Comparison of ENCODE assay signal across 13 cellular contexts in the genomic region with DNA sequence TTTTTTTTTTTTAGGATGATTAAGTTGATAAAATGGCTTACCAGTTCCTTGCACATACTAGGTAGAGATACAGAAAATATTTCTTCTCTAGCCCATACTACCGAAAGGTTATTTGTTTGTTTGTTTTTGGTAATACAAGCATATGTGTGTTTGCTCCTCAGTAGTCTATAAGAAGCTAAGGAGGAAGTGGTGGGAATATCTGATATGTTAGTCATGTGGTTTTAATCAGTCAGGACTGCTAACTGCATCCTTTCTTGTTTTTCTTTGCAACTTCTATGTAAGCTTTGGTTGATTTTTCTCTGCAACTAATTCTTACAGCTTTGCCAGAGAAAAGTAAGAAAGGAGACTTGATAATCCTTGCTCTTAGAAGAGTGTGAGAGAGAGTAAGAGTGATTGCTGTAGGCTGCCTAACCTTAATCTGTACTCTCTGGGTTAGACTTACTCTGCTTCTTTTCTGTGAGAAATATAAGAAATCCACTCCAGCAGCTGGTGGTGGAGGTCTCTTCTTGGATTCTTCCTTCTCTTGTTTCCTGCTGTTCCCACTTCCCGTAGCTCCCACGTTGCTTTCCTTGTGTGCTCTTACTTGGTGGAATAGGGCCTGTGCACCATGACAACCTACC. TPM values are rescaled to one million over a fixed set of nuclear protein-coding genes. Genes with fewer than 3 reads are reported as not detected.
DNase-seq lines count a peak whose midpoint lies in the region; ATAC-seq, FAIRE-seq and TF ChIP-seq lines count a peak whose summit lies in the region.
"Had no signal": no experiment of that assay in that cellular context is flagged by ENCODE, and none has a peak within 500 bp of the region (broad histone marks: within the 10 kb centered on the region; RNA-seq: fewer than 3 reads in every experiment).

No MANE protein-coding gene starts in this region.

- no peak for TF ChIP-seq RAD21 in A549 (conservative IDR thresholded peaks at IDR 0.05 in 1 of 2, IDR thresholded peaks at IDR 0.05 in 1 of 2)

- DNase-seq in A549 (ENCODE audit: low read depth in 1 of 2, low spot score in 1 of 2) (no peak), HT1080 (ENCODE audit: low read depth) (peak; percentile 89), WTC11 (ENCODE audit: low spot score) (no peak), foreskin keratinocyte (peak in 1 of 2 donors; percentile 55), dorsolateral prefrontal cortex (no peak), OCI-LY7 (ENCODE audit: low spot score) (no peak)
- DNase-seq: NCI-H1436, nucleus accumbens had no signal

- TF ChIP-seq CTCF in A549 (IDR thresholded peaks at IDR 0.05) (no peak), WTC11 (IDR thresholded peaks at IDR 0.05) (no peak), foreskin keratinocyte (conservative IDR thresholded peaks at IDR 0.05) (no peak), dorsolateral prefrontal cortex (IDR thresholded peaks at IDR 0.05 in 54 of 56, conservative IDR thresholded peaks at IDR 0.05 in 2 of 56; ENCODE audit: low read depth in 1 of 56, partially characterized antibody in 56 of 56) (no peak), OCI-LY7 (conservative IDR thresholded peaks at IDR 0.05; ENCODE audit: low read length) (no peak)

- H3K4me1 Mint-ChIP-seq in WTC11: peaks cover 44% of the 10 kb centered on the region
- peaks cover 29% of the 10 kb centered on the region for H3K4me1 Mint-ChIP-seq in activated T-helper 17 cell treated with anti-CD3 and anti-CD28 coated beads, Interleukin-2, amount 50 U/mL, for 72 hours

- FAIRE-seq in A549 (lab: Jason Lieb, UNC): no peak
- FAIRE-seq: GM12878 had no signal

- intact Hi-C loops in dorsolateral prefrontal cortex (cut with DNase I): no loop called here
- intact Hi-C loops in OCI-LY7 (cut with micrococcal nuclease; ENCODE audit: unreplicated experiment): no loop called here

- CTCF ChIA-PET in A549 (lab: Yijun Ruan, JAX) (interaction anchor here (1.1 to 1.3 kb wide), 2 partner anchors 10 to 67 kb away, joined by 3 to 5 read pairs; no protein-coding TSS in a partner anchor), WTC11 (lab: Charles Lee) (interaction anchor here (0.8 kb wide), 1 partner anchor 220 kb away, joined by 4 read pairs; no protein-coding TSS in a partner anchor), OCI-LY7 (lab: Charles Lee; ENCODE audit: unreplicated experiment) (interaction anchor here (0.6 kb wide), 1 partner anchor 244 kb away, joined by 13 read pairs; no protein-coding TSS in a partner anchor)

- no peaks in the 10 kb centered on the region for H3K9me3 ChIP-seq in A549
- H3K9me3 ChIP-seq in OCI-LY7 (ENCODE audit: low read length): no peaks in the 10 kb centered on the region

- POLR2A ChIA-PET in A549 (lab: Yijun Ruan, JAX): interaction anchor here (0.7 kb wide), 1 partner anchor 97 kb away, joined by 4 read pairs; no protein-coding TSS in a partner anchor
- POLR2A ChIA-PET in WTC11 (lab: Charles Lee): interaction anchor here (0.7 kb wide), 1 partner anchor 75 kb away, joined by 3 read pairs; no protein-coding TSS in a partner anchor
- POLR2A ChIA-PET in OCI-LY7 (lab: Charles Lee): interaction anchor here (0.7 kb wide), 3 partner anchors 222 to 324 kb away, joined by 4 to 5 read pairs (median 4); no protein-coding TSS in a partner anchor

- H3K4me2 ChIP-seq in A549 (peak overlapping the region; percentile 8; the same call in 1 of the 3 replicates), OCI-LY7 (ENCODE audit: low read length) (no peak overlapping the region)

- no TSS peak for BruUV-seq in OCI-LY7 (replicated peaks; lab: Mats Ljungman, UMichigan)

- WGBS in A549 (ENCODE audit: missing lambda C conversion rate): 70% methylated on average over 3 of the region's 3 CpGs

- H2AFZ ChIP-seq in OCI-LY7 (ENCODE audit: low read length): no peak overlapping the region

- no peak overlapping the region for H3K4me3 ChIP-seq in A549
- H3K4me3 ChIP-seq in dorsolateral prefrontal cortex: no peak overlapping the region
- no peak overlapping the region for H3K4me3 ChIP-seq in OCI-LY7 (ENCODE audit: low read depth, low read length, poor library complexity, severe bottlenecking)
- H3K4me3 ChIP-seq: cardiac muscle cell, GM12878 had no signal

- H3K9me2 ChIP-seq in OCI-LY7 (ENCODE audit: insufficient read depth, low read length): no peaks in the 10 kb centered on the region

- H3K27ac Mint-ChIP-seq in WTC11: peak overlapping the region; percentile 83
- no peak overlapping the region for H3K27ac Mint-ChIP-seq in activated T-helper 17 cell treated with anti-CD3 and anti-CD28 coated beads, Interleukin-2, amount 50 U/mL, for 72 hours
- H3K27ac Mint-ChIP-seq: B cell had no signal

- H3K9me3 Mint-ChIP-seq in WTC11: no peaks in the 10 kb centered on the region
- no peaks in the 10 kb centered on the region for H3K9me3 Mint-ChIP-seq in activated T-helper 17 cell treated with anti-CD3 and anti-CD28 coated beads, Interleukin-2, amount 50 U/mL, for 72 hours

- no peaks in the 10 kb centered on the region for H3K36me3 ChIP-seq in OCI-LY7 (ENCODE audit: insufficient read depth, low read length)
- H3K36me3 ChIP-seq: cardiac muscle cell had no signal

- no peaks in the 10 kb centered on the region for H3K79me2 ChIP-seq in OCI-LY7 (ENCODE audit: insufficient read depth, low read depth, low read length)

- no peaks in the 10 kb centered on the region for H3K36me3 Mint-ChIP-seq in WTC11
- H3K36me3 Mint-ChIP-seq in activated T-helper 17 cell treated with anti-CD3 and anti-CD28 coated beads, Interleukin-2, amount 50 U/mL, for 72 hours (ENCODE audit: low read depth): no peaks in the 10 kb centered on the region

- H3K4me1 ChIP-seq in A549 (0 out of 3 replicates have a peak, but pooled peaks cover 6% of the 10 kb centered on the region), foreskin keratinocyte (peaks cover 9% of the 10 kb centered on the region), OCI-LY7 (ENCODE audit: insufficient read depth, low read length, poor library complexity, severe bottlenecking) (no peaks in the 10 kb centered on the region)

- H3K27me3 Mint-ChIP-seq in WTC11 (ENCODE audit: low read depth): no peaks in the 10 kb centered on the region
- H3K27me3 Mint-ChIP-seq in activated T-helper 17 cell treated with anti-CD3 and anti-CD28 coated beads, Interleukin-2, amount 50 U/mL, for 72 hours: no peaks in the 10 kb centered on the region
- H3K27me3 Mint-ChIP-seq: B cell had no signal

- no peaks in the 10 kb centered on the region for H3K27me3 ChIP-seq in foreskin keratinocyte
- no peaks in the 10 kb centered on the region for H3K27me3 ChIP-seq in dorsolateral prefrontal cortex
- H3K27me3 ChIP-seq: cardiac muscle cell had no signal

- no peaks in the 10 kb centered on the region for H4K20me1 ChIP-seq in OCI-LY7 (ENCODE audit: insufficient read depth, low read length)

- ATAC-seq in A549 (peak in 1 of 2 experiments; percentile 45; a peak in 1 of 6 replicates), WTC11 (no peak), foreskin keratinocyte (peak; percentile 74), HG03460 (IDR thresholded peaks at IDR 0.05; ENCODE audit: unreplicated experiment) (no peak)
- no peak for ATAC-seq in activated T-helper 17 cell treated with anti-CD3 and anti-CD28 coated beads, Interleukin-2, amount 50 U/mL, for 72 hours (replicated peaks)
- ATAC-seq: GM12878 had no signal

- no peak overlapping the region for H3K27ac ChIP-seq in A549
- no peak overlapping the region for H3K27ac ChIP-seq in foreskin keratinocyte
- no peak overlapping the region for H3K27ac ChIP-seq in dorsolateral prefrontal cortex
- H3K27ac ChIP-seq in OCI-LY7 (ENCODE audit: low read depth, low read length, poor library complexity, severe bottlenecking): no peak overlapping the region
- H3K27ac ChIP-seq: cardiac muscle cell had no signal

- no peak overlapping the region for H3K4me3 Mint-ChIP-seq in WTC11
- no peak overlapping the region for H3K4me3 Mint-ChIP-seq in activated T-helper 17 cell treated with anti-CD3 and anti-CD28 coated beads, Interleukin-2, amount 50 U/mL, for 72 hours
- H3K4me3 Mint-ChIP-seq: B cell had no signal

- no peak for TF ChIP-seq EP300 in A549 (IDR thresholded peaks at IDR 0.05)

- no peak for TF ChIP-seq POLR2A in A549 (IDR thresholded peaks at IDR 0.05; ENCODE audit: low read length)

TF ChIP-seq in A549, 52 proteins besides CTCF, POLR2A, EP300 and RAD21 (continues in another document):
- TF ChIP-seq MAX (IDR thresholded peaks at IDR 0.05) (no peak), KDM5A (IDR thresholded peaks at IDR 0.05) (no peak)
- TF ChIP-seq, protein P1, sequence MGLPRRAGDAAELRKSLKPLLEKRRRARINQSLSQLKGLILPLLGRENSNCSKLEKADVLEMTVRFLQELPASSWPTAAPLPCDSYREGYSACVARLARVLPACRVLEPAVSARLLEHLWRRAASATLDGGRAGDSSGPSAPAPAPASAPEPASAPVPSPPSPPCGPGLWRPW (IDR thresholded peaks at IDR 0.05): no peak

TF ChIP-seq in WTC11, 78 proteins besides CTCF, POLR2A, EP300 and RAD21 (continues in another document):
- no peak for TF ChIP-seq ZNF219 (CRISPR knock-in tag; IDR thresholded peaks at IDR 0.05; ENCODE audit: borderline replicate concordance)
- TF ChIP-seq, protein P2, sequence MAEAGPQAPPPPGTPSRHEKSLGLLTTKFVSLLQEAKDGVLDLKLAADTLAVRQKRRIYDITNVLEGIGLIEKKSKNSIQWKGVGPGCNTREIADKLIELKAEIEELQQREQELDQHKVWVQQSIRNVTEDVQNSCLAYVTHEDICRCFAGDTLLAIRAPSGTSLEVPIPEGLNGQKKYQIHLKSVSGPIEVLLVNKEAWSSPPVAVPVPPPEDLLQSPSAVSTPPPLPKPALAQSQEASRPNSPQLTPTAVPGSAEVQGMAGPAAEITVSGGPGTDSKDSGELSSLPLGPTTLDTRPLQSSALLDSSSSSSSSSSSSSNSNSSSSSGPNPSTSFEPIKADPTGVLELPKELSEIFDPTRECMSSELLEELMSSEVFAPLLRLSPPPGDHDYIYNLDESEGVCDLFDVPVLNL (CRISPR knock-in tag; IDR thresholded peaks at IDR 0.05; ENCODE audit: borderline replicate concordance, low read depth): no peak
- TF ChIP-seq ETV6 (CRISPR knock-in tag; IDR thresholded peaks at IDR 0.05): no peak
- no peak for TF ChIP-seq MYBL2 (CRISPR knock-in tag; IDR thresholded peaks at IDR 0.05)
- no peak for TF ChIP-seq EMX1 (CRISPR knock-in tag; IDR thresholded peaks at IDR 0.05)

RNA-seq across cellular contexts. Expression of gene SEPTIN11, which starts 28.3 kb away (rescaled TPM):
- polyA plus RNA-seq in A549 (2011; rRNA removed) (69.5 and 72.6 TPM in 2 replicates), A549 (2017; fragmentation: RNase III; extraction: RNeasy Plus Mini Kit Qiagen cat#74134 plus additional on column Dnase treatment) (40.2 to 42.3 TPM (median 40.4 TPM) in 3 replicates), foreskin keratinocyte (19.1 and 25.2 TPM in 2 replicates)
- polyA plus RNA-seq in A549 (2012; cell fraction: cytosol; rRNA removed): 15.1 and 15.4 TPM in 2 replicates
- 4.9 and 8.1 TPM in 2 replicates for polyA plus RNA-seq in A549 (2012; cell fraction: nucleus; rRNA removed)
- polyA minus RNA-seq in A549 (2011; rRNA and poly(A)+ RNA removed): 42.6 and 44.9 TPM in 2 replicates
- 134 and 158 TPM in 2 replicates for total RNA-seq in HT1080 (2014; rRNA removed; shearing (Covaris generic))
- polyA plus RNA-seq in HT1080 (2015; cell fraction: cytosol; rRNA removed): 163 and 199 TPM in 2 replicates
- polyA plus RNA-seq in HT1080 (2015; cell fraction: nucleus; rRNA removed): 157 and 172 TPM in 2 replicates
- total RNA-seq in WTC11 (2021) (99.8 to 125 TPM (median 103 TPM) in 3 replicates), foreskin keratinocyte (67.5 and 75.3 TPM in 2 replicates), dorsolateral prefrontal cortex (100 to 1,000 TPM; 109 to 284 (median 200) TPM), OCI-LY7 (2022) (33.9 and 43.2 TPM in 2 replicates)
- total RNA-seq in OCI-LY7 (2014; rRNA removed; shearing (Covaris generic)): 16.5 and 23.5 TPM in 2 replicates
- 10 to 100 TPM; 20.0 to 55.1 TPM for total RNA-seq in activated T-helper 17 cell treated with anti-CD3 and anti-CD28 coated beads, Interleukin-2, amount 50 U/mL, for 72 hours
